Comparison of ENCODE assay signal across 8 cellular contexts in the genomic region with DNA sequence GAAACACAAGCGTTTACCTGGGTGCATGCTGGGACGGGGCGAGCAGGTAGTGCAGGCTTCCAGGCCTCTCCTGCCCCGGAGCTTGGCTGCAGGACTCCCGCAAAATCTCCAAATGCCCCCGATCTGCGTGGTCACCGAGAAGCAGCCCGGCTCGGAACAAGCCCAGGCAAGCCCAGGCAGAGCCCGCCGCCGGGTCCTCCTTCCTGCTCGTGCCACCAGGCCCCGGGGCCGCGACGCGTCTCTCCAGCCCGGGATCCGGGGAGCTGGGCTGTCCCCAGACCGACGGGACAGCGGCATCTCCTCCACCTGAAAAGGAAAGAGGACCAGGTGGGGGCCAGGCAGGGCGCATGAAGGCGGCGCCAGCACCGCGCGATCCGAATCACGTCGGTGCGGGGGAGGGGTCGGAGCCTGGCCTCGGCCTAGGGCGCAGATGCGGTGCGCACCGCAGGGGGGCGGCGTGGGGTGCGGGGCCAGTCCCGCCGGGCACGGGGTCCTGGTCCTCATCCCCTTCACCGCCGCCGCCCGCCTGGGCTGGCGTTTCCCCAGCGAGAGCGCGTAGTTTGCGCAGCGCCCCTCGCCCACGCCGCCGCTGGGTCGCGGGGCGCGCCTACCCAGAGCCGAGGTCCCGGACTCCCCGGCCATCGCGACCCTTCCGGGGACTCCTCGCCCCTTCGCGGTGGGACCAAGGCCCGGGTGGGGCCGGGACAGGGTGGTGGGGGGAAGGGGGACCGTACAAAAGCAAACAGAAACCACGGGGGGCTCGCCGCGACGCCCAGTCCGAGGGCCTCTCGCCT. TPM values are rescaled to one million over a fixed set of nuclear protein-coding genes. Genes with fewer than 3 reads are reported as not detected.
DNase-seq lines count a peak whose midpoint lies in the region; ATAC-seq, FAIRE-seq and TF ChIP-seq lines count a peak whose summit lies in the region.

No MANE protein-coding gene starts in this region.

- intact Hi-C loops in activated CD4-positive, alpha-beta T cell treated with anti-CD3 and anti-CD28 coated beads, Interleukin-2, amount 10 ng/mL, durations not matched to agents 24 days and 14 days (cut with micrococcal nuclease), result loop anchor here (2.0 to 5.0 kb wide), 2 partner anchors 15 to 50 kb away; partner anchors contain the start of gene H6PD

- no peak for TF ChIP-seq CTCF in astrocyte (IDR thresholded peaks at IDR 0.05; ENCODE audit: insufficient read depth, low read depth, low read length)

- H3K27me3 Mint-ChIP-seq in activated CD4-positive, alpha-beta T cell treated with anti-CD3 and anti-CD28 coated beads, Interleukin-2, amount 10 ng/mL, durations not matched to agents 24 days and 14 days, result peaks cover 13% of the 10 kb centered on the region
- no peaks in the 10 kb centered on the region for H3K27me3 Mint-ChIP-seq in astrocyte (ENCODE audit: low read depth, unreplicated experiment)

- no peaks in the 10 kb centered on the region for H3K9me3 Mint-ChIP-seq in activated CD4-positive, alpha-beta T cell treated with anti-CD3 and anti-CD28 coated beads, Interleukin-2, amount 10 ng/mL, durations not matched to agents 24 days and 14 days
- H3K9me3 Mint-ChIP-seq in astrocyte (ENCODE audit: unreplicated experiment), result no peaks in the 10 kb centered on the region

- peak overlapping the region; percentile 85 for H3K27ac Mint-ChIP-seq in activated CD4-positive, alpha-beta T cell treated with anti-CD3 and anti-CD28 coated beads, Interleukin-2, amount 10 ng/mL, durations not matched to agents 24 days and 14 days
- H3K27ac Mint-ChIP-seq in astrocyte (ENCODE audit: unreplicated experiment), result peak overlapping the region; percentile 97

- H3K4me3 ChIP-seq in astrocyte (ENCODE audit: insufficient read depth, low read depth, low read length), result peak overlapping the region; percentile 72
- peak overlapping the region; percentile 76 for H3K4me3 ChIP-seq in iPS-18c (ENCODE audit: insufficient read depth, low read depth, low read length)
- H3K4me3 ChIP-seq in skin epidermis, result peak overlapping the region; percentile 45 to 83 (median 69)

- H3K27me3 ChIP-seq in astrocyte (ENCODE audit: insufficient read depth, low read length), result no peaks in the 10 kb centered on the region

- H3K4me1 Mint-ChIP-seq in activated CD4-positive, alpha-beta T cell treated with anti-CD3 and anti-CD28 coated beads, Interleukin-2, amount 10 ng/mL, durations not matched to agents 24 days and 14 days, result peaks cover 20% of the 10 kb centered on the region
- H3K4me1 Mint-ChIP-seq in astrocyte (ENCODE audit: low read depth, unreplicated experiment), result peaks cover 20% of the 10 kb centered on the region

- peaks cover 62% of the 10 kb centered on the region for H4K20me1 ChIP-seq in astrocyte (ENCODE audit: insufficient read depth, low read length)

- no peaks in the 10 kb centered on the region for H3K9me3 ChIP-seq in astrocyte (ENCODE audit: insufficient read depth, low read depth, low read length)
- no peaks in the 10 kb centered on the region for H3K9me3 ChIP-seq in iPS-18c (ENCODE audit: control insufficient read depth, insufficient read depth, low read length)

- ATAC-seq in HG02852 (IDR thresholded peaks at IDR 0.05; ENCODE audit: unreplicated experiment), result no peak
- ATAC-seq in GM18861 (IDR thresholded peaks at IDR 0.05; ENCODE audit: unreplicated experiment), result no peak

- H3K36me3 Mint-ChIP-seq in activated CD4-positive, alpha-beta T cell treated with anti-CD3 and anti-CD28 coated beads, Interleukin-2, amount 10 ng/mL, durations not matched to agents 24 days and 14 days (ENCODE audit: low read depth), result peaks cover 7% of the 10 kb centered on the region
- peaks cover 16% of the 10 kb centered on the region for H3K36me3 Mint-ChIP-seq in astrocyte (ENCODE audit: low read depth, unreplicated experiment)

- H3K27ac ChIP-seq in astrocyte (ENCODE audit: low read depth, low read length), result peak overlapping the region; percentile 80
- H3K27ac ChIP-seq in skin epidermis, result peak overlapping the region; percentile 58 to 98 (median 84)

- FAIRE-seq in astrocyte (lab: Jason Lieb, UNC), result no peak

- peaks cover 37% of the 10 kb centered on the region for H3K4me1 ChIP-seq in astrocyte (ENCODE audit: insufficient read depth, low read length)

- peak; percentile 85 for DNase-seq in activated CD4-positive, alpha-beta T cell treated with anti-CD3 and anti-CD28 coated beads, Interleukin-2, amount 10 ng/mL, durations not matched to agents 24 days and 14 days
- DNase-seq in activated CD4-positive, alpha-beta T cell treated with anti-CD3 and anti-CD28 coated beads, Interleukin-2, amount 50 U/mL, for 1 hour, result no peak
- DNase-seq in HuH-7 (ENCODE audit: low spot score) (peak; percentile 74), astrocyte (ENCODE audit: low read depth) (no peak)

- H3K4me3 Mint-ChIP-seq in activated CD4-positive, alpha-beta T cell treated with anti-CD3 and anti-CD28 coated beads, Interleukin-2, amount 10 ng/mL, durations not matched to agents 24 days and 14 days, result peak overlapping the region; percentile 88
- peak overlapping the region; percentile 95 for H3K4me3 Mint-ChIP-seq in astrocyte (ENCODE audit: unreplicated experiment)

- peak overlapping the region; percentile 83 for H3K4me2 ChIP-seq in astrocyte (ENCODE audit: low read length)

- peaks cover 92% of the 10 kb centered on the region for H3K79me2 ChIP-seq in astrocyte (ENCODE audit: insufficient read depth, low read length)

- peak overlapping the region; percentile 69 for H2AFZ ChIP-seq in astrocyte (ENCODE audit: low read depth, low read length)

- peaks cover 10% of the 10 kb centered on the region for H3K36me3 ChIP-seq in astrocyte (ENCODE audit: insufficient read depth, low read length)

- peak overlapping the region; percentile 85 for H3K9ac ChIP-seq in astrocyte (ENCODE audit: low read length)

RNA-seq across cellular contexts. Expression of gene H6PD, which starts 52.4 kb away (rescaled TPM):
- 17.4 and 17.7 TPM in 2 replicates for total RNA-seq in activated CD4-positive, alpha-beta T cell treated with anti-CD3 and anti-CD28 coated beads, Interleukin-2, amount 10 ng/mL, durations not matched to agents 24 days and 14 days
- total RNA-seq in astrocyte, result 13.9 and 18.9 TPM in 2 replicates

RNA-seq across cellular contexts. Expression of gene GPR157, which starts 53.3 kb away (rescaled TPM):
- 2.1 and 4.6 TPM in 2 replicates for total RNA-seq in activated CD4-positive, alpha-beta T cell treated with anti-CD3 and anti-CD28 coated beads, Interleukin-2, amount 10 ng/mL, durations not matched to agents 24 days and 14 days
- 5.4 and 8.2 TPM in 2 replicates for total RNA-seq in astrocyte

Comparison
In these comparisons a context has a peak if more than half of its experiments do, and no peak if none do; other contexts are left out.
1. DNase-seq: peak in activated CD4-positive, alpha-beta T cell treated with anti-CD3 and anti-CD28 coated beads, Interleukin-2, amount 10 ng/mL, durations not matched to agents 24 days and 14 days (single experiment) and HuH-7 (single experiment); none in activated CD4-positive, alpha-beta T cell treated with anti-CD3 and anti-CD28 coated beads, Interleukin-2, amount 50 U/mL, for 1 hour (single experiment) and astrocyte (single experiment).
2. Peak in every context shown above with its lines, with median percentiles within 50 percentile points of each other: H3K4me3 ChIP-seq.